In the genomic region with DNA sequence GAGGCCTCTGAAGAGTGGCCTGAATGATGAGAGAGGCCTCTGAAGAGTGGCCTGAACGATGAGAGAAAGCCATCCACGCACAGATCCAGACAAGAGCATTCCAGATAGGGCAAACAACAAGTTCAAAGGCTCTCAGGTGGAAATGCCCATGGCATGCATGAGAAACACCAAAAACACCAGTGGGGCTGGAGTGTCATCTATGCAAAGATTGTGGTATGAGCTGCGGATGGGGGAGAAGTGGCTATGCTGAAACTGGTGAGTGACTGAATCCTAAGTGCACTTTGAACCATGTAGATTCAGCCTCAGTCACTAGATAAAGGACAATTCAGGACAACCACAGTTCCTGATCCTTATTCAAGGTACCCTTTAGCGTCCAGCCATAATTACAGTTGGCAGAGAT, we compare ENCODE assay signal across 17 cellular contexts.
DNase-seq lines count a peak whose midpoint lies in the region; ATAC-seq and TF ChIP-seq lines count a peak whose summit lies in the region.
"Had no signal": no experiment of that assay in that cellular context is flagged by ENCODE, and none has a peak within 500 bp of the region (broad histone marks: within the 10 kb centered on the region; RNA-seq: fewer than 3 reads in every experiment).

No MANE protein-coding gene starts in this region.

- no peak overlapping the region for H2BK120ac ChIP-seq in mesenchymal stem cell (ENCODE audit: low read depth, low read length)

- no peak overlapping the region for H2BK5ac ChIP-seq in mesenchymal stem cell (ENCODE audit: low read depth, low read length, poor library complexity, severe bottlenecking)

- H3K27me3 Mint-ChIP-seq in activated T-helper 17 cell treated with anti-CD3 and anti-CD28 coated beads, Interleukin-2, amount 50 U/mL, for 72 hours: peaks cover 17% of the 10 kb centered on the region

- no peak overlapping the region for H4K8ac ChIP-seq in mesenchymal stem cell (ENCODE audit: low read length)

- H3K36me3 Mint-ChIP-seq in activated T-helper 17 cell treated with anti-CD3 and anti-CD28 coated beads, Interleukin-2, amount 50 U/mL, for 72 hours (ENCODE audit: low read depth): no peaks in the 10 kb centered on the region
- H3K36me3 Mint-ChIP-seq: activated naive CD8-positive, alpha-beta T cell treated with anti-CD3 and anti-CD28 coated beads for 36 hours had no signal

- no peak overlapping the region for H3K4me3 Mint-ChIP-seq in activated T-helper 17 cell treated with anti-CD3 and anti-CD28 coated beads, Interleukin-2, amount 50 U/mL, for 72 hours
- H3K4me3 Mint-ChIP-seq: activated naive CD8-positive, alpha-beta T cell treated with anti-CD3 and anti-CD28 coated beads for 36 hours; activated T-helper 1 cell treated with anti-CD3 and anti-CD28 coated beads, Interleukin-12 subunit alpha, Interleukin-12 subunit beta, Interleukin-2, Interleukin-4 antibody, amounts not matched to agents 30 ng/mL and 10 ng/mL and 1 ng/mL, durations not matched to agents 14 hours and 24 hours and 36 hours; T-helper 2 cell treated with Interferon-gamma antibody and Interleukin-4, amounts not matched to agents 5 μg/mL and 100 μg/mL, for 36 hours had no signal

- H3K27ac ChIP-seq in mesenchymal stem cell (ENCODE audit: low read length, poor library complexity, severe bottlenecking) (no peak overlapping the region), stomach (no peak overlapping the region)
- H3K27ac ChIP-seq: heart right ventricle, lower lobe of right lung, Peyer's patch had no signal

- H3K14ac ChIP-seq in mesenchymal stem cell (ENCODE audit: low read length in 2 of 2): no peak overlapping the region

- H3K23ac ChIP-seq in mesenchymal stem cell (ENCODE audit: low read length in 2 of 2): no peak overlapping the region

- H4K91ac ChIP-seq in mesenchymal stem cell (ENCODE audit: low read length): no peak overlapping the region

- H3K36me3 ChIP-seq in mesenchymal stem cell (ENCODE audit: control insufficient read depth in 1 of 2, insufficient read depth in 2 of 2, low read depth in 1 of 2, low read length in 2 of 2) (no peaks in the 10 kb centered on the region), stomach (no peaks in the 10 kb centered on the region)
- H3K36me3 ChIP-seq: heart right ventricle, lower lobe of right lung, Peyer's patch had no signal

- no peak overlapping the region for H2AFZ ChIP-seq in mesenchymal stem cell (ENCODE audit: low read depth, low read length)

- no peak overlapping the region for H3K4ac ChIP-seq in mesenchymal stem cell (ENCODE audit: low read depth in 1 of 2, low read length in 2 of 2)

- no peak overlapping the region for H3K27ac Mint-ChIP-seq in activated T-helper 17 cell treated with anti-CD3 and anti-CD28 coated beads, Interleukin-2, amount 50 U/mL, for 72 hours
- H3K27ac Mint-ChIP-seq: activated naive CD8-positive, alpha-beta T cell treated with anti-CD3 and anti-CD28 coated beads for 36 hours; activated T-helper 1 cell treated with anti-CD3 and anti-CD28 coated beads, Interleukin-12 subunit alpha, Interleukin-12 subunit beta, Interleukin-2, Interleukin-4 antibody, amounts not matched to agents 30 ng/mL and 10 ng/mL and 1 ng/mL, durations not matched to agents 14 hours and 24 hours and 36 hours; T-helper 2 cell treated with Interferon-gamma antibody and Interleukin-4, amounts not matched to agents 5 μg/mL and 100 μg/mL, for 36 hours had no signal

- H3K79me1 ChIP-seq in mesenchymal stem cell (replicated peaks; ENCODE audit: low read length, poor library complexity, severe bottlenecking): no peaks in the 10 kb centered on the region

- intact Hi-C loops in stomach (cut with DNase I; ENCODE audit: low total_unique reads): no loop called here

- 38% methylated on average over 4 of the region's 4 CpGs for WGBS in mesenchymal stem cell
- WGBS in stomach, 5 donors: 81 to 96% (median 87%) methylated on average over 4 of the region's 4 CpGs

- H3K27me3 ChIP-seq in mesenchymal stem cell (ENCODE audit: control insufficient read depth in 1 of 2, insufficient read depth in 1 of 2, low read length in 2 of 2) (peaks cover 0 to 11% of the 10 kb centered on the region in 2 experiments), stomach (no peaks in the 10 kb centered on the region)
- H3K27me3 ChIP-seq: Peyer's patch had no signal

- H3K9me3 Mint-ChIP-seq in activated T-helper 17 cell treated with anti-CD3 and anti-CD28 coated beads, Interleukin-2, amount 50 U/mL, for 72 hours: no peaks in the 10 kb centered on the region
- H3K9me3 Mint-ChIP-seq: activated naive CD8-positive, alpha-beta T cell treated with anti-CD3 and anti-CD28 coated beads for 36 hours; activated T-helper 1 cell treated with anti-CD3 and anti-CD28 coated beads, Interleukin-12 subunit alpha, Interleukin-12 subunit beta, Interleukin-2, Interleukin-4 antibody, amounts not matched to agents 30 ng/mL and 10 ng/mL and 1 ng/mL, durations not matched to agents 14 hours and 24 hours and 36 hours; T-helper 2 cell treated with Interferon-gamma antibody and Interleukin-4, amounts not matched to agents 5 μg/mL and 100 μg/mL, for 36 hours had no signal

- TF ChIP-seq EP300 in stomach (IDR thresholded peaks at IDR 0.05): no peak

- no peak overlapping the region for H3K18ac ChIP-seq in mesenchymal stem cell (ENCODE audit: low read depth in 1 of 2, low read length in 2 of 2)

- H3K4me1 ChIP-seq in mesenchymal stem cell (ENCODE audit: control insufficient read depth, insufficient read depth, low read depth, low read length) (peaks cover 2% of the 10 kb centered on the region), stomach (no peaks in the 10 kb centered on the region)
- H3K4me1 ChIP-seq: lower lobe of right lung, Peyer's patch had no signal

- H3K4me2 ChIP-seq in mesenchymal stem cell (ENCODE audit: low read length, poor library complexity, severe bottlenecking): peak overlapping the region; percentile 11

- no peak overlapping the region for H2BK12ac ChIP-seq in mesenchymal stem cell (ENCODE audit: low read length in 2 of 2)

- no peak overlapping the region for H3K9ac ChIP-seq in mesenchymal stem cell (ENCODE audit: low read length)

- DNase-seq in mesenchymal stem cell (no peak), stomach (no peak), NCI-H2196 (lab: John Stamatoyannopoulos, UW; ENCODE audit: unreplicated experiment) (no peak)
- DNase-seq: activated CD8-positive, alpha-beta memory T cell treated with anti-CD3 and anti-CD28 coated beads for 24 hours; activated naive CD8-positive, alpha-beta T cell treated with anti-CD3 and anti-CD28 coated beads for 36 hours; heart right ventricle; lower lobe of right lung; NCI-H146; Peyer's patch; stimulated activated CD4-positive, alpha-beta T cell treated with anti-CD3 and anti-CD28 coated beads, Interleukin-1b, Interleukin-23, amount 100 ng/mL, for 48 hours had no signal

- no peak overlapping the region for H2AK5ac ChIP-seq in mesenchymal stem cell (ENCODE audit: low read length, severe bottlenecking)

- H3K9me3 ChIP-seq in mesenchymal stem cell (ENCODE audit: control insufficient read depth, low read length): no peaks in the 10 kb centered on the region
- H3K9me3 ChIP-seq in stomach: no peaks in the 10 kb centered on the region
- H3K9me3 ChIP-seq: heart right ventricle, lower lobe of right lung, Peyer's patch had no signal

- no peak overlapping the region for H3K4me3 ChIP-seq in mesenchymal stem cell (ENCODE audit: insufficient read depth in 1 of 2, low read depth in 1 of 2, low read length in 2 of 2)
- H3K4me3 ChIP-seq in stomach: no peak overlapping the region
- H3K4me3 ChIP-seq: heart right ventricle, lower lobe of right lung, Peyer's patch had no signal

- no peak for TF ChIP-seq POLR2A in stomach (IDR thresholded peaks at IDR 0.05)

- no peak for TF ChIP-seq CTCF in stomach (IDR thresholded peaks at IDR 0.05)

- H2BK15ac ChIP-seq in mesenchymal stem cell (ENCODE audit: low read depth, poor library complexity, severe bottlenecking): no peak overlapping the region

- no peaks in the 10 kb centered on the region for H3K4me1 Mint-ChIP-seq in activated T-helper 17 cell treated with anti-CD3 and anti-CD28 coated beads, Interleukin-2, amount 50 U/mL, for 72 hours

- ATAC-seq in GM18868 (IDR thresholded peaks at IDR 0.05; ENCODE audit: unreplicated experiment) (peak; percentile 54), GM21528 (IDR thresholded peaks at IDR 0.05; ENCODE audit: low FRiP score, unreplicated experiment) (peak; percentile 62), HG02938 (IDR thresholded peaks at IDR 0.05; ENCODE audit: unreplicated experiment) (peak; percentile 49), HG03025 (IDR thresholded peaks at IDR 0.05; ENCODE audit: low FRiP score, unreplicated experiment) (no peak)
- ATAC-seq in activated T-helper 17 cell treated with anti-CD3 and anti-CD28 coated beads, Interleukin-2, amount 50 U/mL, for 72 hours (replicated peaks): no peak
- ATAC-seq: heart right ventricle, lower lobe of right lung had no signal

Comparison
In these comparisons a context has a peak if more than half of its experiments do, and no peak if none do; other contexts are left out.
1. ATAC-seq: peak in GM18868 (single experiment), GM21528 (single experiment) and HG02938 (single experiment); none in HG03025 (single experiment) and activated T-helper 17 cell treated with anti-CD3 and anti-CD28 coated beads, Interleukin-2, amount 50 U/mL, for 72 hours (single experiment).